ENCODE assay signal across 14 cellular contexts in the genomic region with DNA sequence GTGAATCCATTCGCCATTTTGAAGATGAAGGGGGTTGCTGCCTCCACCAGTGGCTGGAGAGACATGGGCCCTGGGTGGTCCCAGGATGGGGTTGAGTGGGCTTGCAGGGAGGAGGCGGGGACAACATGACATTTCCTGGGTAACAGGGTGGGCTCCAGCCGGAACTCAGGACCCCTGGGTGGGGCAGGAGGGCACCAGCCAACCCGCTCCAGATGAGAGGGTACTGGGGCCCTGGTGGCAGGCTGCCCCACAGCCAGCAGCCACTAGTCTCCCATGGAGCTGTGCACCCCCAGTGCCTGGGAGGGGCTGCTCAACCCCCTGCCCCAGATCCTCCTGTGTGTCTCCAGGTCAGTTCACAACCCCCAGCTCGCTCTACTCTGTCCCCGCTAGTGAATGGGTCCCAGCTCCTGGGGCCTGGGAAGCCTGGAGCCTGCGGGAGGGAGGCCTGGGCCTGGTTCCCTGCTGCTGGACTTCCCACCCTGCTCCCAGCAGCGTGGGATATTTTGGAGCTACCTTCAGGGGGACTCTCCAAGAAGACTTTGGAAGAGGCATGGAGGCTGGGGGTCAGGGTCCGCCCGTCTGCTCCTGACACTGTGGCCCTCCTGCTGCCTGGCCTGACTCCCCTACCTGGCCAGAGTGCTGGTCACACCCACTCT. TPM values are rescaled to one million over a fixed set of nuclear protein-coding genes. Genes with fewer than 3 reads are reported as not detected.
A peak's percentile ranks its signal among the peaks of the same experiment; 100 is the strongest.
DNase-seq lines count a peak whose midpoint lies in the region; ATAC-seq and TF ChIP-seq lines count a peak whose summit lies in the region.
"Had no signal": no experiment of that assay in that cellular context is flagged by ENCODE, and none has a peak within 500 bp of the region (broad histone marks: within the 10 kb centered on the region; RNA-seq: fewer than 3 reads in every experiment).

No MANE protein-coding gene starts in this region.

- no peak overlapping the region for H3K4me3 Mint-ChIP-seq in natural killer cell
- H3K4me3 Mint-ChIP-seq in natural killer cell treated with Interleukin-12 subunit alpha and Interleukin-12 subunit beta and Interleukin-15 and Interleukin-18, amount 100 ng/mL, for 72 hours, result no peak overlapping the region
- no peak overlapping the region for H3K4me3 Mint-ChIP-seq in activated T-helper 2 cell treated with anti-CD3 and anti-CD28 coated beads, Interferon-gamma antibody, Interleukin-2, Interleukin-4, amounts not matched to agents 10 μg/mL and 5 μg/mL and 100 μg/mL, durations not matched to agents 14 hours and 24 hours and 36 hours (ENCODE audit: low read depth)

- intact Hi-C loops in natural killer cell (cut with micrococcal nuclease), result no loop called here
- intact Hi-C loops in activated T-helper 2 cell treated with anti-CD3 and anti-CD28 coated beads, Interferon-gamma antibody, Interleukin-2, Interleukin-4, amounts not matched to agents 10 μg/mL and 5 μg/mL and 100 μg/mL, durations not matched to agents 14 hours and 24 hours and 36 hours (cut with micrococcal nuclease), result loop anchor here (5.0 kb wide), 2 partner anchors 35 to 80 kb away; no protein-coding TSS in a partner anchor
- intact Hi-C loops in lower lobe of right lung (cut with DNase I), result no loop called here

- H3K4me1 Mint-ChIP-seq in natural killer cell, result no peaks in the 10 kb centered on the region
- H3K4me1 Mint-ChIP-seq in natural killer cell treated with Interleukin-12 subunit alpha and Interleukin-12 subunit beta and Interleukin-15 and Interleukin-18, amount 100 ng/mL, for 72 hours (ENCODE audit: low read depth in 2 of 2), result peaks cover 22 to 27% of the 10 kb centered on the region in 2 donors
- peaks cover 69% of the 10 kb centered on the region for H3K4me1 Mint-ChIP-seq in activated T-helper 2 cell treated with anti-CD3 and anti-CD28 coated beads, Interferon-gamma antibody, Interleukin-2, Interleukin-4, amounts not matched to agents 10 μg/mL and 5 μg/mL and 100 μg/mL, durations not matched to agents 14 hours and 24 hours and 36 hours (ENCODE audit: low read depth)

- H3K9me3 ChIP-seq in lower lobe of right lung, result peaks cover 6% of the 10 kb centered on the region

- peaks cover 19% of the 10 kb centered on the region for H3K4me1 ChIP-seq in lower lobe of right lung

- DNase-seq in natural killer cell (peak; percentile 11), lower lobe of right lung (peak; percentile 28), HuH-7 (ENCODE audit: low spot score) (no peak), MV-4-11 (lab: John Stamatoyannopoulos, UW) (no peak), LoVo (ENCODE audit: low spot score) (no peak)
- no peak for DNase-seq in natural killer cell treated with Interleukin-12 subunit alpha and Interleukin-12 subunit beta and Interleukin-15 and Interleukin-18, amount 100 ng/mL, for 72 hours (ENCODE audit: low spot score)
- peak; percentile 8 for DNase-seq in activated T-helper 2 cell treated with anti-CD3 and anti-CD28 coated beads, Interferon-gamma antibody, Interleukin-2, Interleukin-4, amounts not matched to agents 10 μg/mL and 5 μg/mL and 100 μg/mL, durations not matched to agents 14 hours and 24 hours and 36 hours (ENCODE audit: low spot score)
- DNase-seq: CD4-positive, CD25-positive, alpha-beta regulatory T cell; cortex of kidney; NCI-H2081 treated with DMSO at 0.1 percent for 48 hours; trophoblast cell had no signal

- H3K27me3 Mint-ChIP-seq in natural killer cell (ENCODE audit: low read depth in 2 of 2), result peaks cover 8 to 9% of the 10 kb centered on the region in 2 donors
- peaks cover 0 to 4% of the 10 kb centered on the region in 2 donors for H3K27me3 Mint-ChIP-seq in natural killer cell treated with Interleukin-12 subunit alpha and Interleukin-12 subunit beta and Interleukin-15 and Interleukin-18, amount 100 ng/mL, for 72 hours
- no peaks in the 10 kb centered on the region for H3K27me3 Mint-ChIP-seq in activated T-helper 2 cell treated with anti-CD3 and anti-CD28 coated beads, Interferon-gamma antibody, Interleukin-2, Interleukin-4, amounts not matched to agents 10 μg/mL and 5 μg/mL and 100 μg/mL, durations not matched to agents 14 hours and 24 hours and 36 hours (ENCODE audit: low read depth)

- H3K27me3 ChIP-seq in lower lobe of right lung (ENCODE audit: low read depth), result no peaks in the 10 kb centered on the region

- TF ChIP-seq CTCF in natural killer cell (IDR thresholded peaks at IDR 0.05) (no peak), lower lobe of right lung (IDR thresholded peaks at IDR 0.05) (no peak)

- no peaks in the 10 kb centered on the region for H3K36me3 Mint-ChIP-seq in natural killer cell
- peaks cover 9% of the 10 kb centered on the region for H3K36me3 Mint-ChIP-seq in natural killer cell treated with Interleukin-12 subunit alpha and Interleukin-12 subunit beta and Interleukin-15 and Interleukin-18, amount 100 ng/mL, for 72 hours
- peaks cover 69% of the 10 kb centered on the region for H3K36me3 Mint-ChIP-seq in activated T-helper 2 cell treated with anti-CD3 and anti-CD28 coated beads, Interferon-gamma antibody, Interleukin-2, Interleukin-4, amounts not matched to agents 10 μg/mL and 5 μg/mL and 100 μg/mL, durations not matched to agents 14 hours and 24 hours and 36 hours (ENCODE audit: low read depth)
- H3K36me3 Mint-ChIP-seq: CD4-positive, CD25-positive, alpha-beta regulatory T cell had no signal

- ATAC-seq in natural killer cell (no peak), lower lobe of right lung (no peak), GM21717 (IDR thresholded peaks at IDR 0.05; ENCODE audit: unreplicated experiment) (no peak)
- ATAC-seq in natural killer cell treated with Interleukin-12 subunit alpha and Interleukin-12 subunit beta and Interleukin-15 and Interleukin-18, amount 100 ng/mL, for 72 hours, result no peak
- ATAC-seq: gastroesophageal sphincter had no signal

- no peak overlapping the region for H3K27ac ChIP-seq in lower lobe of right lung
- H3K27ac ChIP-seq: gastroesophageal sphincter had no signal

- no peak overlapping the region for H3K4me3 ChIP-seq in lower lobe of right lung
- H3K4me3 ChIP-seq: gastroesophageal sphincter, lung had no signal

- no peaks in the 10 kb centered on the region for H3K36me3 ChIP-seq in lower lobe of right lung
- H3K36me3 ChIP-seq: gastroesophageal sphincter had no signal

- no peak overlapping the region for H3K27ac Mint-ChIP-seq in natural killer cell
- peak overlapping the region in 1 of 2 donors; percentile 71 for H3K27ac Mint-ChIP-seq in natural killer cell treated with Interleukin-12 subunit alpha and Interleukin-12 subunit beta and Interleukin-15 and Interleukin-18, amount 100 ng/mL, for 72 hours
- H3K27ac Mint-ChIP-seq in activated T-helper 2 cell treated with anti-CD3 and anti-CD28 coated beads, Interferon-gamma antibody, Interleukin-2, Interleukin-4, amounts not matched to agents 10 μg/mL and 5 μg/mL and 100 μg/mL, durations not matched to agents 14 hours and 24 hours and 36 hours, result peak overlapping the region; percentile 87
- H3K27ac Mint-ChIP-seq: CD4-positive, CD25-positive, alpha-beta regulatory T cell had no signal

- no peaks in the 10 kb centered on the region for H3K9me3 Mint-ChIP-seq in natural killer cell
- H3K9me3 Mint-ChIP-seq in natural killer cell treated with Interleukin-12 subunit alpha and Interleukin-12 subunit beta and Interleukin-15 and Interleukin-18, amount 100 ng/mL, for 72 hours, result no peaks in the 10 kb centered on the region
- peaks cover 15% of the 10 kb centered on the region for H3K9me3 Mint-ChIP-seq in activated T-helper 2 cell treated with anti-CD3 and anti-CD28 coated beads, Interferon-gamma antibody, Interleukin-2, Interleukin-4, amounts not matched to agents 10 μg/mL and 5 μg/mL and 100 μg/mL, durations not matched to agents 14 hours and 24 hours and 36 hours

RNA-seq across cellular contexts. Expression of a gene that starts 55.9 kb away (rescaled TPM):
- total RNA-seq in natural killer cell (1 to 10 TPM in 2 of 3 donors, under 1 TPM in 1; 0.88 to 1.4 (median 1.2) TPM), lower lobe of right lung (8.4 TPM)
- total RNA-seq in natural killer cell treated with Interleukin-12 subunit alpha and Interleukin-12 subunit beta and Interleukin-15 and Interleukin-18, amount 100 ng/mL, for 72 hours, result 10 to 100 TPM in 1 of 2 donors, 1 to 10 TPM in 1; 4.1 to 11.0 TPM
- total RNA-seq in activated T-helper 2 cell treated with anti-CD3 and anti-CD28 coated beads, Interferon-gamma antibody, Interleukin-2, Interleukin-4, amounts not matched to agents 10 μg/mL and 5 μg/mL and 100 μg/mL, durations not matched to agents 14 hours and 24 hours and 36 hours, result 33.3 and 34.9 TPM in 2 replicates

Comparison
In these comparisons a context has a peak if more than half of its experiments do, and no peak if none do; other contexts are left out.
1. DNase-seq: peak in natural killer cell (single experiment), activated T-helper 2 cell treated with anti-CD3 and anti-CD28 coated beads, Interferon-gamma antibody, Interleukin-2, Interleukin-4, amounts not matched to agents 10 μg/mL and 5 μg/mL and 100 μg/mL, durations not matched to agents 14 hours and 24 hours and 36 hours (single experiment) and lower lobe of right lung (single experiment); none in natural killer cell treated with Interleukin-12 subunit alpha and Interleukin-12 subunit beta and Interleukin-15 and Interleukin-18, amount 100 ng/mL, for 72 hours (single experiment), HuH-7 (single experiment), MV-4-11 (single experiment) and LoVo (single experiment).